ENCODE assay signal across 15 cellular contexts in the genomic region with DNA sequence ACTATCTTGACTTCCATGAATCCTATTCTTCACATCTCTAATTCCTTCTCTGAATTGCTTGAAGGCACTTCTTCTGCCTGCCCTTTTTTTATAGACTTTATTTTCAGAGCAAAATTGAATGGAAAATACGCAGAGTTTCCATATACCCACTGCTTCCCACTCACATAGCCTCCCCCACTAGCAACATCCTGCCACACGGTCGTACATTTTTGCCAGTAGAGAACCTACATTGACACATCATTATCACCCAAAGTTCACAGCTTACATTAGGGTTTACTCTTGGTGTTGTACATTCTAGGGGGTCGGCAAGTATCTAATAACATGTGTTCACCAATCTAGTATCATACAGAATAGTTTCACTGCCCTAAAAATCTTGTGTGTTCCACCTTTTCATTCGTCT. TPM values are rescaled to one million over a fixed set of nuclear protein-coding genes. Genes with fewer than 3 reads are reported as not detected.
DNase-seq lines count a peak whose midpoint lies in the region; ATAC-seq and TF ChIP-seq lines count a peak whose summit lies in the region.
"Had no signal": no experiment of that assay in that cellular context is flagged by ENCODE, and none has a peak within 500 bp of the region (broad histone marks: within the 10 kb centered on the region; RNA-seq: fewer than 3 reads in every experiment).

No MANE protein-coding gene starts in this region.

- ATAC-seq in activated CD8-positive, alpha-beta T cell treated with anti-CD3 and anti-CD28 coated beads for 36 hours: peak; percentile 44
- ATAC-seq in activated CD8-positive, alpha-beta T cell treated with anti-CD3 and anti-CD28 coated beads, Interleukin-2, amount 10 ng/mL, durations not matched to agents 7 days and 5 days: no peak
- ATAC-seq: CD8-positive, alpha-beta T cell; GM23338 had no signal

- intact Hi-C loops in activated CD8-positive, alpha-beta T cell treated with anti-CD3 and anti-CD28 coated beads for 36 hours (cut with micrococcal nuclease): no loop called here
- intact Hi-C loops in breast epithelium (cut with DNase I; ENCODE audit: low total_unique reads): no loop called here
- intact Hi-C loops in MCF 10A (cut with micrococcal nuclease): no loop called here

- no peaks in the 10 kb centered on the region for H3K9me3 ChIP-seq in breast epithelium
- H3K9me3 ChIP-seq in mesenchymal stem cell (ENCODE audit: control insufficient read depth, low read length): no peaks in the 10 kb centered on the region

- no peak overlapping the region for H3K14ac ChIP-seq in mesenchymal stem cell (ENCODE audit: low read length in 2 of 2)

- H3K36me3 Mint-ChIP-seq in activated CD8-positive, alpha-beta T cell treated with anti-CD3 and anti-CD28 coated beads for 36 hours (ENCODE audit: low read depth): peaks cover 8% of the 10 kb centered on the region
- peaks cover 6% of the 10 kb centered on the region for H3K36me3 Mint-ChIP-seq in activated CD8-positive, alpha-beta T cell treated with anti-CD3 and anti-CD28 coated beads, Interleukin-2, amount 10 ng/mL, durations not matched to agents 7 days and 5 days (ENCODE audit: low read depth)
- no peaks in the 10 kb centered on the region for H3K36me3 Mint-ChIP-seq in MCF 10A (ENCODE audit: insufficient read depth, unreplicated experiment)

- CTCF ChIA-PET in activated CD8-positive, alpha-beta T cell treated with anti-CD3 and anti-CD28 coated beads for 36 hours (lab: Charles Lee): interaction anchor here (1.2 kb wide), 1 partner anchor 13 kb away, joined by 4 read pairs; no protein-coding TSS in a partner anchor
- CTCF ChIA-PET in activated CD8-positive, alpha-beta T cell treated with anti-CD3 and anti-CD28 coated beads, Interleukin-2, amount 10 ng/mL, durations not matched to agents 7 days and 5 days (lab: Charles Lee): no interaction called here
- CTCF ChIA-PET in MCF 10A (lab: Yijun Ruan, JAX): no interaction called here

- H2BK15ac ChIP-seq in mesenchymal stem cell (ENCODE audit: low read depth, poor library complexity, severe bottlenecking): no peak overlapping the region

- POLR2A ChIA-PET in activated CD8-positive, alpha-beta T cell treated with anti-CD3 and anti-CD28 coated beads for 36 hours (lab: Charles Lee): no interaction called here
- POLR2A ChIA-PET in activated CD8-positive, alpha-beta T cell treated with anti-CD3 and anti-CD28 coated beads, Interleukin-2, amount 10 ng/mL, durations not matched to agents 7 days and 5 days (lab: Charles Lee): interaction anchor here (1.2 kb wide), 1 partner anchor 75 kb away, joined by 4 read pairs; no protein-coding TSS in a partner anchor
- POLR2A ChIA-PET in MCF 10A (lab: Yijun Ruan, JAX): no interaction called here

- peaks cover 0 to 5% of the 10 kb centered on the region in 2 donors for H3K4me1 ChIP-seq in breast epithelium
- H3K4me1 ChIP-seq in mesenchymal stem cell (ENCODE audit: control insufficient read depth, insufficient read depth, low read depth, low read length): no peaks in the 10 kb centered on the region

- no peak for TF ChIP-seq CTCF in activated CD8-positive, alpha-beta T cell treated with anti-CD3 and anti-CD28 coated beads for 36 hours (IDR thresholded peaks at IDR 0.05)
- TF ChIP-seq CTCF in breast epithelium (IDR thresholded peaks at IDR 0.05) (no peak), MCF 10A (IDR thresholded peaks at IDR 0.05; ENCODE audit: unreplicated experiment) (no peak)

- H3K4me1 Mint-ChIP-seq in activated CD8-positive, alpha-beta T cell treated with anti-CD3 and anti-CD28 coated beads for 36 hours (ENCODE audit: low read depth): peaks cover 12% of the 10 kb centered on the region
- peaks cover 4% of the 10 kb centered on the region for H3K4me1 Mint-ChIP-seq in activated CD8-positive, alpha-beta T cell treated with anti-CD3 and anti-CD28 coated beads, Interleukin-2, amount 10 ng/mL, durations not matched to agents 7 days and 5 days (ENCODE audit: low read depth)
- H3K4me1 Mint-ChIP-seq in MCF 10A (ENCODE audit: insufficient read depth, unreplicated experiment): no peaks in the 10 kb centered on the region
- H3K4me1 Mint-ChIP-seq: GM23338 had no signal

- H3K18ac ChIP-seq in mesenchymal stem cell (ENCODE audit: low read depth in 1 of 2, low read length in 2 of 2): peak overlapping the region; percentile 43 to 56

- no peak overlapping the region for H2AK5ac ChIP-seq in mesenchymal stem cell (ENCODE audit: low read length, severe bottlenecking)

- H4K8ac ChIP-seq in mesenchymal stem cell (ENCODE audit: low read length): no peak overlapping the region

- TF ChIP-seq POLR2A in breast epithelium (IDR thresholded peaks at IDR 0.05): no peak

- peak overlapping the region; percentile 73 to 76 for H3K27ac ChIP-seq in breast epithelium
- no peak overlapping the region for H3K27ac ChIP-seq in mesenchymal stem cell (ENCODE audit: low read length, poor library complexity, severe bottlenecking)
- H3K27ac ChIP-seq: BLaER1 treated with 17β-estradiol and CSF1 and Interleukin-3, amounts not matched to agents 10 nM and 100 nM; HL-60 had no signal

- no peak overlapping the region for H3K23ac ChIP-seq in mesenchymal stem cell (ENCODE audit: low read length in 2 of 2)

- H3K27ac Mint-ChIP-seq in activated CD8-positive, alpha-beta T cell treated with anti-CD3 and anti-CD28 coated beads for 36 hours: no peak overlapping the region
- H3K27ac Mint-ChIP-seq in activated CD8-positive, alpha-beta T cell treated with anti-CD3 and anti-CD28 coated beads, Interleukin-2, amount 10 ng/mL, durations not matched to agents 7 days and 5 days: no peak overlapping the region
- no peak overlapping the region for H3K27ac Mint-ChIP-seq in MCF 10A (ENCODE audit: low read depth, unreplicated experiment)
- H3K27ac Mint-ChIP-seq: B cell; CD8-positive, alpha-beta T cell; GM23338 had no signal

- no peak overlapping the region for H3K4ac ChIP-seq in mesenchymal stem cell (ENCODE audit: low read depth in 1 of 2, low read length in 2 of 2)

- H3K36me3 ChIP-seq in breast epithelium (no peaks in the 10 kb centered on the region), mesenchymal stem cell (ENCODE audit: control insufficient read depth in 1 of 2, insufficient read depth in 2 of 2, low read depth in 1 of 2, low read length in 2 of 2) (no peaks in the 10 kb centered on the region)

- H3K4me3 ChIP-seq in breast epithelium (no peak overlapping the region), mesenchymal stem cell (ENCODE audit: insufficient read depth in 1 of 2, low read depth in 1 of 2, low read length in 2 of 2) (no peak overlapping the region)
- H3K4me3 ChIP-seq: BLaER1 treated with 17β-estradiol and CSF1 and Interleukin-3, amounts not matched to agents 10 nM and 100 nM; GM23338 had no signal

- H3K27me3 ChIP-seq in breast epithelium (no peaks in the 10 kb centered on the region), mesenchymal stem cell (ENCODE audit: control insufficient read depth in 1 of 2, insufficient read depth in 1 of 2, low read length in 2 of 2) (no peaks in the 10 kb centered on the region)
- H3K27me3 ChIP-seq: BLaER1 treated with 17β-estradiol and CSF1 and Interleukin-3, amounts not matched to agents 10 nM and 100 nM had no signal

- peaks cover 25% of the 10 kb centered on the region for H3K79me1 ChIP-seq in mesenchymal stem cell (replicated peaks; ENCODE audit: low read length, poor library complexity, severe bottlenecking)

- H2BK12ac ChIP-seq in mesenchymal stem cell (ENCODE audit: low read length in 2 of 2): no peak overlapping the region

- 88% methylated on average over 4 of the region's 5 CpGs for WGBS in mesenchymal stem cell

- H4K91ac ChIP-seq in mesenchymal stem cell (ENCODE audit: low read length): no peak overlapping the region

- DNase-seq in activated CD8-positive, alpha-beta T cell treated with anti-CD3 and anti-CD28 coated beads for 36 hours: peak; percentile 48
- no peak for DNase-seq in activated CD8-positive, alpha-beta T cell treated with anti-CD3 and anti-CD28 coated beads, Interleukin-2, amount 10 ng/mL, durations not matched to agents 7 days and 5 days
- DNase-seq in breast epithelium (ENCODE audit: low spot score in 2 of 2) (no peak), MCF 10A (ENCODE audit: unreplicated experiment) (no peak), mesenchymal stem cell (no peak), activated gamma-delta T cell (lab: John Stamatoyannopoulos, UW) (no peak)
- DNase-seq: Calu3; CD8-positive, alpha-beta T cell; DMS79 treated with DMSO at 0.1 percent for 48 hours; GF-D8; HCEC 1CT had no signal

- H3K9me3 Mint-ChIP-seq in activated CD8-positive, alpha-beta T cell treated with anti-CD3 and anti-CD28 coated beads for 36 hours: peaks cover 2% of the 10 kb centered on the region
- no peaks in the 10 kb centered on the region for H3K9me3 Mint-ChIP-seq in activated CD8-positive, alpha-beta T cell treated with anti-CD3 and anti-CD28 coated beads, Interleukin-2, amount 10 ng/mL, durations not matched to agents 7 days and 5 days (ENCODE audit: insufficient read depth)
- no peaks in the 10 kb centered on the region for H3K9me3 Mint-ChIP-seq in MCF 10A (ENCODE audit: unreplicated experiment)
- H3K9me3 Mint-ChIP-seq: CD8-positive, alpha-beta T cell had no signal

- no TSS peak for BruUV-seq in MCF 10A (replicated peaks; lab: Mats Ljungman, UMichigan)

- no peak overlapping the region for H3K4me3 Mint-ChIP-seq in activated CD8-positive, alpha-beta T cell treated with anti-CD3 and anti-CD28 coated beads for 36 hours
- no peak overlapping the region for H3K4me3 Mint-ChIP-seq in activated CD8-positive, alpha-beta T cell treated with anti-CD3 and anti-CD28 coated beads, Interleukin-2, amount 10 ng/mL, durations not matched to agents 7 days and 5 days
- H3K4me3 Mint-ChIP-seq in MCF 10A (ENCODE audit: unreplicated experiment): no peak overlapping the region
- H3K4me3 Mint-ChIP-seq: B cell; CD8-positive, alpha-beta T cell; GM23338 had no signal

- H3K4me2 ChIP-seq in mesenchymal stem cell (ENCODE audit: low read length, poor library complexity, severe bottlenecking): no peak overlapping the region
- H3K4me2 ChIP-seq: BLaER1 treated with 17β-estradiol and CSF1 and Interleukin-3, amounts not matched to agents 10 nM and 100 nM; GM23338 had no signal

- H2AFZ ChIP-seq in mesenchymal stem cell (ENCODE audit: low read depth, low read length): no peak overlapping the region
- H2AFZ ChIP-seq: GM23338 had no signal

- no peak overlapping the region for H2BK120ac ChIP-seq in mesenchymal stem cell (ENCODE audit: low read depth, low read length)

- H3K9ac ChIP-seq in mesenchymal stem cell (ENCODE audit: low read length): no peak overlapping the region
- H3K9ac ChIP-seq: BLaER1 treated with 17β-estradiol and CSF1 and Interleukin-3, amounts not matched to agents 10 nM and 100 nM had no signal

- no peaks in the 10 kb centered on the region for H3K27me3 Mint-ChIP-seq in activated CD8-positive, alpha-beta T cell treated with anti-CD3 and anti-CD28 coated beads for 36 hours
- H3K27me3 Mint-ChIP-seq in activated CD8-positive, alpha-beta T cell treated with anti-CD3 and anti-CD28 coated beads, Interleukin-2, amount 10 ng/mL, durations not matched to agents 7 days and 5 days (ENCODE audit: low read depth): no peaks in the 10 kb centered on the region
- H3K27me3 Mint-ChIP-seq in MCF 10A (ENCODE audit: insufficient read depth, unreplicated experiment): no peaks in the 10 kb centered on the region
- H3K27me3 Mint-ChIP-seq: B cell had no signal

- no peak overlapping the region for H2BK5ac ChIP-seq in mesenchymal stem cell (ENCODE audit: low read depth, low read length, poor library complexity, severe bottlenecking)

RNA-seq across cellular contexts. Expression of gene EEIG2, which starts 12.3 kb away (rescaled TPM):
- 10 to 100 TPM; 10.4 to 12.6 TPM for total RNA-seq in activated CD8-positive, alpha-beta T cell treated with anti-CD3 and anti-CD28 coated beads for 36 hours
- 10 to 100 TPM; 18.1 to 18.9 TPM for total RNA-seq in activated CD8-positive, alpha-beta T cell treated with anti-CD3 and anti-CD28 coated beads, Interleukin-2, amount 10 ng/mL, durations not matched to agents 7 days and 5 days
- total RNA-seq in breast epithelium (10 to 100 TPM; 10.2 to 31.3 (median 18.4) TPM), MCF 10A (2022) (0.63 and 0.93 TPM in 2 replicates)
- polyA plus RNA-seq in mesenchymal stem cell (2013, experiment 1 of 2): 12.4 TPM
- polyA plus RNA-seq in mesenchymal stem cell (2013, experiment 2 of 2): 12.5 TPM
